Comparison of ENCODE assay signal across 8 cellular contexts in the genomic region with DNA sequence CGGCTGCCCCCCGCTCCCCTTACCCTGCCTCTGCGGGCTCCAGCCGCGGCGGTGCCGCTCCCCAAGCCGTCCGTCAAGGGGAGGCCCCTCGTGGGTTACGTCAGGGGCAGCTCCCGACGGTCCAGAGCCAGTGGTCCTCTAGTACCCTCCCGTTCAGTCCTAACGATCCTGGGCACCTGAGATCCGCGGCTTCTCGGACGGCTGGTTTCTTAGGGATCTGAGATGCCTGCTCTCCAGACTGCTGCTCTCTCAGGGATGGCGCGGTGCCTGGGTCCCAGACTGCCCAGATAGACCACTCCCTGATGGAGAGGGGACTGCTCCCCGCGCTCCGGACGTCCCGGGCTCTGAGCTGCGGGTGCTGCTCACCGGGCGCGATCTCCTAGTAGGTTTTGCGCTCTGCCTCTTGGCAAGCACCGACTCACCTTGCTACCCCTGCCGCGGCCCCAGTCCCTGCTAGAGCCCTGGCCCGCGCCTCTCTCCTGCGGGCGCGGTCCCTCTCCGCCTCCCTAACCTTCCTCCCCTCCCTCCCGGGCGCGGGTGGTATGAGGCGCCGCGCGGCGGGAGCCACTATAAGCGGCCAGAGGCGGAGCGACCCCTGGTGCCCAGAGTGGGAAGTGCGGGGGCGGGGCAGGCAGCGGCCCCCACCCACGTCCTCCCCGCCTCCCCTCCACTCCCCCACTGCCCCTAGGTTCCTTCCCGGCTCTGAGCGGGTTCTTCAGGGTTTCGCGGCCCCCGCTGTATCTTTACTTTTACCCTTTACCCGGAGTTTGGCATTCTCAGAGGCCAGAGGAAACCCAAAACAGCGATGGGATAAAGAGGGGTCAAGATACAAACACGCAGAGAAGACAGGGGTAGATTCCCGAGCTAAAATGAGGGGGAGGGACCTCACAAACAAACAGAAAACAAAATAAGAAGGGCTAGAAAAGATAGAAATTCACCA. TPM values are rescaled to one million over a fixed set of nuclear protein-coding genes. Genes with fewer than 3 reads are reported as not detected.
DNase-seq lines count a peak whose midpoint lies in the region; ATAC-seq and TF ChIP-seq lines count a peak whose summit lies in the region.

A gene (minus strand): TSS at position 544 of the 940 bp plus-strand sequence. CDS start 711 bp downstream, outside the sequence.

- H3K4me1 ChIP-seq in endocrine pancreas (ENCODE audit: control insufficient read depth, insufficient read depth, low read length) = no peaks in the 10 kb centered on the region
- no peaks in the 10 kb centered on the region for H3K4me1 ChIP-seq in mesodermal cell (ENCODE audit: control insufficient read depth, insufficient read depth, low read length, poor library complexity, severe bottlenecking)

- TF ChIP-seq CTCF in GM12874 (IDR thresholded peaks at IDR 0.05; ENCODE audit: insufficient read depth, low read depth, low read length) = peak; percentile 97

- ATAC-seq in HG03432 (IDR thresholded peaks at IDR 0.05; ENCODE audit: unreplicated experiment) (peak; percentile 84), GM21786 (IDR thresholded peaks at IDR 0.05; ENCODE audit: unreplicated experiment) (no peak)

- H3K27me3 ChIP-seq in endocrine pancreas (ENCODE audit: control insufficient read depth, insufficient read depth, low read length) = peaks cover 2% of the 10 kb centered on the region

- no peaks in the 10 kb centered on the region for H3K9me3 ChIP-seq in endocrine pancreas (ENCODE audit: control insufficient read depth, low read length)
- H3K9me3 ChIP-seq in mesodermal cell (ENCODE audit: control insufficient read depth, low read length) = no peaks in the 10 kb centered on the region

- peak; percentile 40 for DNase-seq in NK-92 treated with Interleukin-12 subunit alpha and Interleukin-12 subunit beta, amount 100 ng/mL, for 24 hours (lab: John Stamatoyannopoulos, UW)
- peak; percentile 64 to 82 (median 76) for DNase-seq in activated CD8-positive, alpha-beta memory T cell treated with anti-CD3 and anti-CD28 coated beads for 48 hours (ENCODE audit: low read depth in 2 of 3, low spot score in 2 of 3)
- DNase-seq in stimulated activated CD8-positive, alpha-beta memory T cell treated with anti-CD3 and anti-CD28 coated beads, Interleukin-15, amount 100 ng/mL, for 4 hours (ENCODE audit: low read depth in 2 of 2) = peak; percentile 72 to 73

- 4% methylated on average over 26 to 36 of the region's 65 CpGs for WGBS in mesodermal cell (ENCODE audit: insufficient coverage in 2 of 2), 2 experiments

- H3K9ac ChIP-seq in endocrine pancreas (ENCODE audit: control insufficient read depth, insufficient read depth, low read length) = peak within 1 kb of the TSS; percentile 24

- no peaks in the 10 kb centered on the region for H3K36me3 ChIP-seq in endocrine pancreas (ENCODE audit: control insufficient read depth, insufficient read depth, low read length)
- peaks cover 7% of the 10 kb centered on the region for H3K36me3 ChIP-seq in mesodermal cell (ENCODE audit: control insufficient read depth, insufficient read depth, low read length)

- H3K4me3 ChIP-seq in endocrine pancreas (ENCODE audit: control insufficient read depth, insufficient read depth, low read length) (peak within 1 kb of the TSS; percentile 4), mesodermal cell (ENCODE audit: extremely low read depth, insufficient read depth, low read length, poor library complexity, severe bottlenecking) (peak within 1 kb of the TSS; percentile 25)

- H3K27ac ChIP-seq in mesodermal cell (ENCODE audit: low read depth, low read length, severe bottlenecking) = no peak within 1 kb of the TSS

RNA-seq across cellular contexts. Expression of the gene that starts here (rescaled TPM):
- 6.8 TPM for polyA plus RNA-seq in mesodermal cell (2013, experiment 1 of 2)
- polyA plus RNA-seq in mesodermal cell (2013, experiment 2 of 2) = 3.4 TPM
